3 cellular contexts compared by ENCODE assay signal in the genomic region with DNA sequence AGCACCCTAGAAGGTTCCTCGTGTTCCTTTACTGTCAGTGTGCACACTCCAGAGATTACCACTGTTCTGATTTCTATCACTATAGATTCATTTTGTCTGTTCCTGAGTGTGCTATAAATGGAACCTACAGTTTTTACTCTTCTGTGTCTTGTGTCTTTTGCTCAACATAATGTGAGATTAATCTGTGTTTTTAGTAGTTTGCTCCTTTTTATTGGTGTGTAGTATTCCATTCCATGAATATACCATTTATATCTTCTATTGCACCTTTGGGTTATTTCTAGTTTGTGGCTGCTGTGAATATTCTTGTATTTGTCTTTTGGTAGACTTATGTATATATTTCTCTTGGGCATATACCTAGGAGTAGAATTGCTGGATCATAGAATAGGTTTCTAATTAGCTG.
A peak's percentile ranks its signal among the peaks of the same experiment; 100 is the strongest.
TF ChIP-seq lines count a peak whose summit lies in the region.

No MANE protein-coding gene starts in this region.

TF ChIP-seq in A549, 52 proteins besides CTCF, POLR2A, EP300 and RAD21:
- TF ChIP-seq CBX2 (IDR thresholded peaks at IDR 0.05; ENCODE audit: borderline replicate concordance, low read depth) (no peak), ZC3H11A (IDR thresholded peaks at IDR 0.05) (no peak), RFX5 (IDR thresholded peaks at IDR 0.05) (no peak)
TF ChIP-seq in A549: peak in this region for 0.

TF ChIP-seq in HEK293, 187 proteins besides CTCF, POLR2A, EP300 and RAD21:
- TF ChIP-seq ZNF146 (tag by site-specific recombination; IDR thresholded peaks at IDR 0.05) (peak; percentile 97), ZNF571 (tag by site-specific recombination; IDR thresholded peaks at IDR 0.05) (no peak), ZNF140 (tag by site-specific recombination; IDR thresholded peaks at IDR 0.05) (0 out of 2 replicates have a peak, but pooled peaks have one; percentile 14)
- TF ChIP-seq, protein P1, sequence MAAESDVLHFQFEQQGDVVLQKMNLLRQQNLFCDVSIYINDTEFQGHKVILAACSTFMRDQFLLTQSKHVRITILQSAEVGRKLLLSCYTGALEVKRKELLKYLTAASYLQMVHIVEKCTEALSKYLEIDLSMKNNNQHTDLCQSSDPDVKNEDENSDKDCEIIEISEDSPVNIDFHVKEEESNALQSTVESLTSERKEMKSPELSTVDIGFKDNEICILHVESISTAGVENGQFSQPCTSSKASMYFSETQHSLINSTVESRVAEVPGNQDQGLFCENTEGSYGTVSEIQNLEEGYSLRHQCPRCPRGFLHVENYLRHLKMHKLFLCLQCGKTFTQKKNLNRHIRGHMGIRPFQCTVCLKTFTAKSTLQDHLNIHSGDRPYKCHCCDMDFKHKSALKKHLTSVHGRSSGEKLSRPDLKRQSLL (tag by site-specific recombination; IDR thresholded peaks at IDR 0.05) = no peak
TF ChIP-seq in HEK293: peak in this region for 2.

TF ChIP-seq in K562, 482 proteins besides CTCF, POLR2A, EP300 and RAD21:
- TF ChIP-seq, protein P2, sequence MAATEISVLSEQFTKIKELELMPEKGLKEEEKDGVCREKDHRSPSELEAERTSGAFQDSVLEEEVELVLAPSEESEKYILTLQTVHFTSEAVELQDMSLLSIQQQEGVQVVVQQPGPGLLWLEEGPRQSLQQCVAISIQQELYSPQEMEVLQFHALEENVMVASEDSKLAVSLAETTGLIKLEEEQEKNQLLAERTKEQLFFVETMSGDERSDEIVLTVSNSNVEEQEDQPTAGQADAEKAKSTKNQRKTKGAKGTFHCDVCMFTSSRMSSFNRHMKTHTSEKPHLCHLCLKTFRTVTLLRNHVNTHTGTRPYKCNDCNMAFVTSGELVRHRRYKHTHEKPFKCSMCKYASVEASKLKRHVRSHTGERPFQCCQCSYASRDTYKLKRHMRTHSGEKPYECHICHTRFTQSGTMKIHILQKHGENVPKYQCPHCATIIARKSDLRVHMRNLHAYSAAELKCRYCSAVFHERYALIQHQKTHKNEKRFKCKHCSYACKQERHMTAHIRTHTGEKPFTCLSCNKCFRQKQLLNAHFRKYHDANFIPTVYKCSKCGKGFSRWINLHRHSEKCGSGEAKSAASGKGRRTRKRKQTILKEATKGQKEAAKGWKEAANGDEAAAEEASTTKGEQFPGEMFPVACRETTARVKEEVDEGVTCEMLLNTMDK (IDR thresholded peaks at IDR 0.05; ENCODE audit: borderline replicate concordance, insufficient read depth, low read depth, low read length, poor library complexity, severe bottlenecking) = no peak
- TF ChIP-seq SMAD2 (IDR thresholded peaks at IDR 0.05; ENCODE audit: low read depth, low read length) (no peak), ZNF146 (CRISPR knock-in tag; IDR thresholded peaks at IDR 0.05; ENCODE audit: unreplicated experiment) (peak; percentile 44), ZNF41 (CRISPR knock-in tag; conservative IDR thresholded peaks at IDR 0.05) (no peak), ZNF311 (CRISPR knock-in tag; IDR thresholded peaks at IDR 0.05) (no peak)
